8 cellular contexts compared by ENCODE assay signal in genomic region chr9:27527702-27528277, GRCh38. TPM values are rescaled to one million over a fixed set of nuclear protein-coding genes. Genes with fewer than 3 reads are reported as not detected.
DNase-seq lines count a peak whose midpoint lies in the region; ATAC-seq and TF ChIP-seq lines count a peak whose summit lies in the region.

No MANE protein-coding gene starts in this region.

- TF ChIP-seq CTCF in dorsolateral prefrontal cortex (IDR thresholded peaks at IDR 0.05 in 54 of 56, conservative IDR thresholded peaks at IDR 0.05 in 2 of 56; ENCODE audit: low read depth in 1 of 56, partially characterized antibody in 56 of 56) (no peak), transverse colon (IDR thresholded peaks at IDR 0.05) (no peak)

- peaks cover 24% of the 10 kb centered on the region for H3K4me1 ChIP-seq in mononuclear cell (ENCODE audit: insufficient read depth, low read length)
- peaks cover 11 to 45% (median 20%) of the 10 kb centered on the region in 4 donors for H3K4me1 ChIP-seq in transverse colon

- no peaks in the 10 kb centered on the region for H3K36me3 ChIP-seq in transverse colon

- H3K27me3 ChIP-seq in dorsolateral prefrontal cortex (no peaks in the 10 kb centered on the region), mononuclear cell (ENCODE audit: insufficient read depth, low read length) (no peaks in the 10 kb centered on the region), transverse colon (no peaks in the 10 kb centered on the region)

- H3K4me1 Mint-ChIP-seq in activated T-cell treated with anti-CD3 and anti-CD28 coated beads, Interleukin-2, amount 50 U/mL, for 24 hours (ENCODE audit: low read depth), result peaks cover 21% of the 10 kb centered on the region

- H3K27ac Mint-ChIP-seq in activated T-cell treated with anti-CD3 and anti-CD28 coated beads, Interleukin-2, amount 50 U/mL, for 24 hours, result no peak overlapping the region

- ATAC-seq in GM21723 (IDR thresholded peaks at IDR 0.05; ENCODE audit: unreplicated experiment), result no peak

- H3K4me3 Mint-ChIP-seq in activated T-cell treated with anti-CD3 and anti-CD28 coated beads, Interleukin-2, amount 50 U/mL, for 24 hours, result peak overlapping the region; percentile 85

- in situ Hi-C loops in transverse colon (cut with MboI; ENCODE audit: low pct_ligation_motif_present in 1 of 4, low pct_unique_long_range_greater_than_20kb in 1 of 4, low sequenced_read_pairs in 3 of 4), result loop anchor here in 2 of 4 donors (25.0 kb wide), 2 partner anchors 415 to 490 kb away; partner anchors contain the start of gene TEK (in 1 of the 2)

- intact Hi-C loops in dorsolateral prefrontal cortex (cut with DNase I), result loop anchor here (5.0 to 10.0 kb wide), 3 partner anchors 55 to 103 kb away; no protein-coding TSS in a partner anchor
- intact Hi-C loops in transverse colon (cut with DNase I; ENCODE audit: low total_unique reads), result loop anchor here (5.0 kb wide), 1 partner anchor 195 kb away; no protein-coding TSS in a partner anchor

- H3K27ac ChIP-seq in dorsolateral prefrontal cortex (peak overlapping the region; percentile 75 to 97 (median 94)), transverse colon (peak overlapping the region; percentile 95 to 97 (median 95))

- WGBS in transverse colon (ENCODE audit: low coverage in 1 of 2), 2 donors, result 23% methylated on average over 17 of the region's 17 CpGs; no CpG with 5 or more reads in 1 of the 2 donors

- TF ChIP-seq EP300 in transverse colon (IDR thresholded peaks at IDR 0.05; ENCODE audit: low read depth), result no peak

- H3K9me3 ChIP-seq in mononuclear cell (ENCODE audit: low read depth, low read length) (no peaks in the 10 kb centered on the region), transverse colon (no peaks in the 10 kb centered on the region)

- H3K4me3 ChIP-seq in dorsolateral prefrontal cortex, result peak overlapping the region; percentile 54 to 97 (median 86)
- peak overlapping the region; percentile 53 for H3K4me3 ChIP-seq in mononuclear cell (ENCODE audit: low read length)
- peak overlapping the region; percentile 57 to 90 (median 79) for H3K4me3 ChIP-seq in transverse colon

- no peak for DNase-seq in activated T-cell treated with anti-CD3 and anti-CD28 coated beads, Interleukin-2, amount 50 U/mL, for 24 hours
- DNase-seq in activated T-cell treated with anti-CD3 and anti-CD28 coated beads for 4 hours (no peak), dorsolateral prefrontal cortex (peak in 1 of 10 donors; percentile 9), transverse colon (no peak), middle frontal gyrus (ENCODE audit: extremely low spot score, low spot score) (no peak), D341Med (ENCODE audit: low spot score) (no peak)

- H3K36me3 Mint-ChIP-seq in activated T-cell treated with anti-CD3 and anti-CD28 coated beads, Interleukin-2, amount 50 U/mL, for 24 hours (ENCODE audit: low read depth), result no peaks in the 10 kb centered on the region

- no peaks in the 10 kb centered on the region for H3K9me3 Mint-ChIP-seq in activated T-cell treated with anti-CD3 and anti-CD28 coated beads, Interleukin-2, amount 50 U/mL, for 24 hours

- H3K27me3 Mint-ChIP-seq in activated T-cell treated with anti-CD3 and anti-CD28 coated beads, Interleukin-2, amount 50 U/mL, for 24 hours, result peaks cover 20% of the 10 kb centered on the region

- TF ChIP-seq POLR2A in transverse colon (IDR thresholded peaks at IDR 0.05), result no peak

RNA-seq across cellular contexts. Expression of gene MOB3B, which starts 1.8 kb away (rescaled TPM):
- 10 to 100 TPM in 119 of 120 experiments, 1 to 10 TPM in 1; 9.4 to 62.2 (median 21.0) TPM for total RNA-seq in dorsolateral prefrontal cortex
- total RNA-seq in mononuclear cell, result 1.4 TPM
- total RNA-seq in transverse colon, result 10 to 100 TPM; 18.3 to 39.7 (median 29.1) TPM

RNA-seq across cellular contexts. Expression of gene IFNK, which starts 3.7 kb away (rescaled TPM):
- total RNA-seq in dorsolateral prefrontal cortex (not detected), mononuclear cell (not detected), transverse colon (not detected)

RNA-seq across cellular contexts. Expression of gene C9orf72, which starts 45.5 kb away (rescaled TPM):
- total RNA-seq in dorsolateral prefrontal cortex (10 to 100 TPM; 18.9 to 58.1 (median 42.0) TPM), mononuclear cell (88.9 TPM), transverse colon (10 to 100 TPM in 3 of 4 donors, 1 to 10 TPM in 1; 7.9 to 31.0 (median 15.0) TPM)
